In the genomic region with DNA sequence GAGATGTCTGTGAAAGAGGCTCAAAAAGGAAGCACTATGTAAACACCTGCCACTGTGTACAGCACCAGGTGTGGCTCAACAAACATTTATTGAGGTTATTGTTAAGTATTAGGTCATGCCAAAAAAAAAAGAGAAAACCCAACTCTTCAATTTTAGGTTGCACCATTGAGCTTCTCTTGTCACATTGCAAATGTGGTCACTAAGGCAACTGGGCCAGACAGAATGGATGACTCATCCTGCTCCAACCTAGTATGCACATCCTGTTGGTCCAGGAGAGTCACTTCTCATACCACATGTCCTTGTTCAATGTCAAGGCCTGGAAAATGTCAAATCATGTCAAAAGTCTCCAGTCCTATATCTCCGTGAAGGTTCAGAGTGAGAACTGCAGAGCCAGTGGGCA, we compare ENCODE assay signal across 1 cellular context.
TF ChIP-seq lines count a peak whose summit lies in the region.

No MANE protein-coding gene starts in this region.

TF ChIP-seq in HepG2, 621 proteins besides CTCF, POLR2A, EP300 and RAD21:
- TF ChIP-seq RFX1 (IDR thresholded peaks at IDR 0.05): 0 out of 2 replicates have a peak, but pooled peaks have one; percentile 27
- TF ChIP-seq, protein P1, sequence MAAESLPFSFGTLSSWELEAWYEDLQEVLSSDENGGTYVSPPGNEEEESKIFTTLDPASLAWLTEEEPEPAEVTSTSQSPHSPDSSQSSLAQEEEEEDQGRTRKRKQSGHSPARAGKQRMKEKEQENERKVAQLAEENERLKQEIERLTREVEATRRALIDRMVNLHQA (CRISPR knock-in tag; IDR thresholded peaks at IDR 0.05): no peak
- TF ChIP-seq CENPT (CRISPR knock-in tag; IDR thresholded peaks at IDR 0.05; ENCODE audit: low read depth): no peak
- peak; percentile 85 for TF ChIP-seq FOSL2 (CRISPR knock-in tag; IDR thresholded peaks at IDR 0.05)
